23 cellular contexts compared by ENCODE assay signal in the genomic region with DNA sequence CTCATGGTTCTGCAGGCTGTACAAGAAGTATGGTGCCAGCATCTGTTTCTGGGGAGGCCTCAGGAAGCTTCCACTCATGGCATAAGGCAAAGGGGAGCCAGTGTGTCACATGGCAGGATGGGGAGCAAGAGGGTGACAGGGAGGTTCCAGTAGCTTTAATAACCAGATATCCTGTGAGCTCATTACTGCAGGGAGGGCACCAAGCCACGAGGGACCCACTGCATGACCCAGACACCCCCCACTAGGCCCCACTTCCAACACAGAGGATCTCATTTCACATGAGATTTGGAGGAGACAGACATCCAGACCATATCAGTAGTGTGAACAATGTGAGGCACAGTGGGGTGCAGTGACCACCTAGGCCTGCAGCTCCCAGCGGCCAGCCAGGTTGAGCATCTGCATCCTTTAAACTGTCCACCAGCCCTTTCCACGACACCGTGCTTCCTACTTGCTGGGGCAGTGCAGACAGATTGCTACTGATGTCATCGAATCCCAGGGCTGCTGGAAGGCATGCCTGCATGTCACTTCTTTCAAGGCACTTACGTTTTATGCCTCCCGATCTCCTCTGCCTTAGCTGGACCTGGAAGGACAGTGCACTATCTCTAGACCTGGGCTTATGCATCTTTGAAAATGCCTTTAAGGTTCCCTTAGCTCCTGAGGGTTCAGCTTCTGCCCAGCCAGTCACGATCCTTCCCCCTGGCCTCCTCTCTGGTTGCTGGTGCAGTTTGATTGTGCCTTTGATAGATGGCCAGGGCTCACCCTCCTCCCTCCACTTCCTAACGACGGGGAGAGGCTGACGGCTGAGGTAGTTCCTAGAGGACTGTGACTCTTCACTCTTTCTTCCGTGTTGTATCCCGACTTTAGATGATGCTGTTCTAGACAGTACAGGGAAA.
A peak's percentile ranks its signal among the peaks of the same experiment; 100 is the strongest.
DNase-seq lines count a peak whose midpoint lies in the region; ATAC-seq and TF ChIP-seq lines count a peak whose summit lies in the region.
"Had no signal": no experiment of that assay in that cellular context is flagged by ENCODE, and none has a peak within 500 bp of the region (broad histone marks: within the 10 kb centered on the region; RNA-seq: fewer than 3 reads in every experiment).

No MANE protein-coding gene starts in this region.

- H3K4me3 ChIP-seq in mucosa of descending colon (no peak overlapping the region), uterus (no peak overlapping the region), tibial nerve (no peak overlapping the region), osteoblast (ENCODE audit: insufficient read depth, low read length) (no peak overlapping the region)
- H3K4me3 ChIP-seq: A549, gastroesophageal sphincter, left lung had no signal

- no peaks in the 10 kb centered on the region for H4K20me1 ChIP-seq in osteoblast (ENCODE audit: insufficient read depth, low read length)

- H3K4me1 ChIP-seq in mucosa of descending colon (ENCODE audit: low read depth) = no peaks in the 10 kb centered on the region
- H3K4me1 ChIP-seq in uterus = peaks cover 16 to 22% of the 10 kb centered on the region in 2 donors
- peaks cover 0 to 18% (median 6%) of the 10 kb centered on the region in 4 donors for H3K4me1 ChIP-seq in tibial nerve
- no peaks in the 10 kb centered on the region for H3K4me1 ChIP-seq in osteoblast (ENCODE audit: insufficient read depth, low read length)
- H3K4me1 ChIP-seq: A549 had no signal

- H3K27me3 ChIP-seq in uterus = no peaks in the 10 kb centered on the region
- H3K27me3 ChIP-seq in tibial nerve = no peaks in the 10 kb centered on the region
- H3K27me3 ChIP-seq in osteoblast (ENCODE audit: insufficient read depth, low read length) = peaks cover 8% of the 10 kb centered on the region
- H3K27me3 ChIP-seq: gastroesophageal sphincter, left lung had no signal

- no peaks in the 10 kb centered on the region for H3K79me2 ChIP-seq in osteoblast (ENCODE audit: insufficient read depth, low read length)

- no peak overlapping the region for H3K4me3 Mint-ChIP-seq in activated naive CD4-positive, alpha-beta T cell treated with anti-CD3 and anti-CD28 coated beads, Interleukin-2, amount 50 U/mL, for 24 hours
- H3K4me3 Mint-ChIP-seq in activated naive CD4-positive, alpha-beta T cell treated with anti-CD3 and anti-CD28 coated beads, Interleukin-2, amount 10 ng/mL, durations not matched to agents 7 days and 5 days = no peak overlapping the region
- no peak overlapping the region for H3K4me3 Mint-ChIP-seq in activated T-helper 17 cell treated with anti-CD3 and anti-CD28 coated beads, Interleukin-2, amount 50 U/mL, for 72 hours
- H3K4me3 Mint-ChIP-seq: activated CD4-positive, alpha-beta T cell treated with anti-CD3 and anti-CD28 coated beads, Interleukin-2, amount 10 ng/mL, durations not matched to agents 7 days and 5 days; activated naive CD8-positive, alpha-beta T cell treated with anti-CD3 and anti-CD28 coated beads, Interleukin-2, amount 10 ng/mL, durations not matched to agents 7 days and 5 days; central memory CD8-positive, alpha-beta T cell; naive thymus-derived CD4-positive, alpha-beta T cell; WTC11 had no signal

- no peak overlapping the region for H3K4me2 ChIP-seq in osteoblast (ENCODE audit: insufficient read depth, low read length)
- H3K4me2 ChIP-seq: A549 had no signal

- no peaks in the 10 kb centered on the region for H3K27me3 Mint-ChIP-seq in activated naive CD4-positive, alpha-beta T cell treated with anti-CD3 and anti-CD28 coated beads, Interleukin-2, amount 50 U/mL, for 24 hours
- peaks cover 6% of the 10 kb centered on the region for H3K27me3 Mint-ChIP-seq in activated naive CD4-positive, alpha-beta T cell treated with anti-CD3 and anti-CD28 coated beads, Interleukin-2, amount 10 ng/mL, durations not matched to agents 7 days and 5 days
- no peaks in the 10 kb centered on the region for H3K27me3 Mint-ChIP-seq in activated T-helper 17 cell treated with anti-CD3 and anti-CD28 coated beads, Interleukin-2, amount 50 U/mL, for 72 hours
- H3K27me3 Mint-ChIP-seq: activated CD4-positive, alpha-beta T cell treated with anti-CD3 and anti-CD28 coated beads, Interleukin-2, amount 10 ng/mL, durations not matched to agents 7 days and 5 days; activated naive CD8-positive, alpha-beta T cell treated with anti-CD3 and anti-CD28 coated beads, Interleukin-2, amount 10 ng/mL, durations not matched to agents 7 days and 5 days; central memory CD8-positive, alpha-beta T cell; naive thymus-derived CD4-positive, alpha-beta T cell had no signal

- H3K9me3 ChIP-seq in mucosa of descending colon = no peaks in the 10 kb centered on the region
- no peaks in the 10 kb centered on the region for H3K9me3 ChIP-seq in uterus
- H3K9me3 ChIP-seq in tibial nerve = no peaks in the 10 kb centered on the region
- no peaks in the 10 kb centered on the region for H3K9me3 ChIP-seq in osteoblast (ENCODE audit: low read depth, low read length)
- H3K9me3 ChIP-seq: A549, gastroesophageal sphincter, left lung had no signal

- no peak for DNase-seq in activated naive CD4-positive, alpha-beta T cell treated with anti-CD3 and anti-CD28 coated beads, Interleukin-2, amount 10 ng/mL, durations not matched to agents 7 days and 5 days
- DNase-seq in mucosa of descending colon = peak in 1 of 3 donors; percentile 33
- peak in 1 of 2 donors; percentile 56 for DNase-seq in uterus
- DNase-seq in NCI-H146 (lab: John Stamatoyannopoulos, UW) = no peak
- no peak for DNase-seq in tibial nerve (ENCODE audit: low spot score in 2 of 2)
- DNase-seq in osteoblast (ENCODE audit: insufficient read length, low spot score, missing footprints) = no peak
- DNase-seq: activated CD4-positive, alpha-beta T cell treated with anti-CD3 and anti-CD28 coated beads, Interleukin-2, amount 10 ng/mL, durations not matched to agents 7 days and 5 days; activated naive CD8-positive, alpha-beta T cell treated with anti-CD3 and anti-CD28 coated beads, Interleukin-2, amount 10 ng/mL, durations not matched to agents 7 days and 5 days; AML-193; GOT3; hippocampal formation; left lung; NCI-H1436; NCI-H774; stimulated activated CD4-positive, alpha-beta T cell treated with anti-CD3 and anti-CD28 coated beads, Interleukin-2, amount 100 ng/mL, for 48 hours had no signal

- peaks cover 9% of the 10 kb centered on the region for H3K36me3 Mint-ChIP-seq in activated naive CD4-positive, alpha-beta T cell treated with anti-CD3 and anti-CD28 coated beads, Interleukin-2, amount 50 U/mL, for 24 hours
- H3K36me3 Mint-ChIP-seq in activated naive CD4-positive, alpha-beta T cell treated with anti-CD3 and anti-CD28 coated beads, Interleukin-2, amount 10 ng/mL, durations not matched to agents 7 days and 5 days = peaks cover 15% of the 10 kb centered on the region
- H3K36me3 Mint-ChIP-seq in activated T-helper 17 cell treated with anti-CD3 and anti-CD28 coated beads, Interleukin-2, amount 50 U/mL, for 72 hours (ENCODE audit: low read depth) = no peaks in the 10 kb centered on the region
- H3K36me3 Mint-ChIP-seq: WTC11 had no signal

- peak overlapping the region; percentile 56 for H3K27ac Mint-ChIP-seq in activated naive CD4-positive, alpha-beta T cell treated with anti-CD3 and anti-CD28 coated beads, Interleukin-2, amount 50 U/mL, for 24 hours
- H3K27ac Mint-ChIP-seq in activated naive CD4-positive, alpha-beta T cell treated with anti-CD3 and anti-CD28 coated beads, Interleukin-2, amount 10 ng/mL, durations not matched to agents 7 days and 5 days = no peak overlapping the region
- peak overlapping the region; percentile 73 for H3K27ac Mint-ChIP-seq in activated T-helper 17 cell treated with anti-CD3 and anti-CD28 coated beads, Interleukin-2, amount 50 U/mL, for 72 hours
- H3K27ac Mint-ChIP-seq: activated CD4-positive, alpha-beta T cell treated with anti-CD3 and anti-CD28 coated beads, Interleukin-2, amount 10 ng/mL, durations not matched to agents 7 days and 5 days; activated naive CD8-positive, alpha-beta T cell treated with anti-CD3 and anti-CD28 coated beads, Interleukin-2, amount 10 ng/mL, durations not matched to agents 7 days and 5 days; WTC11 had no signal

- H3K4me1 Mint-ChIP-seq in activated naive CD4-positive, alpha-beta T cell treated with anti-CD3 and anti-CD28 coated beads, Interleukin-2, amount 50 U/mL, for 24 hours = peaks cover 15% of the 10 kb centered on the region
- no peaks in the 10 kb centered on the region for H3K4me1 Mint-ChIP-seq in activated naive CD4-positive, alpha-beta T cell treated with anti-CD3 and anti-CD28 coated beads, Interleukin-2, amount 10 ng/mL, durations not matched to agents 7 days and 5 days
- peaks cover 18% of the 10 kb centered on the region for H3K4me1 Mint-ChIP-seq in activated T-helper 17 cell treated with anti-CD3 and anti-CD28 coated beads, Interleukin-2, amount 50 U/mL, for 72 hours
- H3K4me1 Mint-ChIP-seq: activated CD4-positive, alpha-beta T cell treated with anti-CD3 and anti-CD28 coated beads, Interleukin-2, amount 10 ng/mL, durations not matched to agents 7 days and 5 days; WTC11 had no signal

- H3K36me3 ChIP-seq in mucosa of descending colon (ENCODE audit: low read depth) (no peaks in the 10 kb centered on the region), uterus (no peaks in the 10 kb centered on the region), tibial nerve (no peaks in the 10 kb centered on the region), osteoblast (ENCODE audit: insufficient read depth, low read length) (no peaks in the 10 kb centered on the region)
- H3K36me3 ChIP-seq: gastroesophageal sphincter, left lung had no signal

- H3K27ac ChIP-seq in uterus (peak overlapping the region; percentile 73 to 75), tibial nerve (no peak overlapping the region), osteoblast (ENCODE audit: low read depth, low read length) (no peak overlapping the region)
- H3K27ac ChIP-seq: A549, HL-60, left lung had no signal

- H3K9me3 Mint-ChIP-seq in activated naive CD4-positive, alpha-beta T cell treated with anti-CD3 and anti-CD28 coated beads, Interleukin-2, amount 50 U/mL, for 24 hours = no peaks in the 10 kb centered on the region
- peaks cover 7% of the 10 kb centered on the region for H3K9me3 Mint-ChIP-seq in activated naive CD4-positive, alpha-beta T cell treated with anti-CD3 and anti-CD28 coated beads, Interleukin-2, amount 10 ng/mL, durations not matched to agents 7 days and 5 days
- no peaks in the 10 kb centered on the region for H3K9me3 Mint-ChIP-seq in activated T-helper 17 cell treated with anti-CD3 and anti-CD28 coated beads, Interleukin-2, amount 50 U/mL, for 72 hours
- H3K9me3 Mint-ChIP-seq: central memory CD8-positive, alpha-beta T cell; naive thymus-derived CD4-positive, alpha-beta T cell had no signal

- no peak for ATAC-seq in activated T-helper 17 cell treated with anti-CD3 and anti-CD28 coated beads, Interleukin-2, amount 50 U/mL, for 72 hours (replicated peaks)
- ATAC-seq in mucosa of descending colon = peak; percentile 44
- ATAC-seq: A549; gastroesophageal sphincter; left lung; naive thymus-derived CD4-positive, alpha-beta T cell; WTC11 had no signal

- 51 to 58% methylated on average over 13 of the region's 13 CpGs for WGBS in tibial nerve, 2 donors

- TF ChIP-seq CTCF in mucosa of descending colon (IDR thresholded peaks at IDR 0.05) = no peak
- TF ChIP-seq CTCF in uterus (IDR thresholded peaks at IDR 0.05) = no peak
- no peak for TF ChIP-seq CTCF in tibial nerve (IDR thresholded peaks at IDR 0.05)
- TF ChIP-seq CTCF in osteoblast (IDR thresholded peaks at IDR 0.05; ENCODE audit: extremely low read depth, low read depth, low read length) = no peak

- H2AFZ ChIP-seq in osteoblast (ENCODE audit: low read length) = no peak overlapping the region

- TF ChIP-seq EP300 in tibial nerve (IDR thresholded peaks at IDR 0.05) = no peak

- TF ChIP-seq POLR2A in uterus (IDR thresholded peaks at IDR 0.05) = no peak
- TF ChIP-seq POLR2A in tibial nerve (IDR thresholded peaks at IDR 0.05) = no peak

- intact Hi-C loops in mucosa of descending colon (cut with DNase I, micrococcal nuclease) (no loop called here), uterus (cut with DNase I; ENCODE audit: low total_unique reads) (no loop called here)

- CTCF ChIA-PET in activated naive CD4-positive, alpha-beta T cell treated with anti-CD3 and anti-CD28 coated beads, Interleukin-2, amount 10 ng/mL, durations not matched to agents 7 days and 5 days (lab: Charles Lee) = interaction anchor here (1.1 kb wide), 1 partner anchor 10 kb away, joined by 3 read pairs; no protein-coding TSS in a partner anchor

Comparison
In these comparisons a context has a peak if more than half of its experiments do, and no peak if none do; other contexts are left out.
1. H3K27ac ChIP-seq: peak in uterus (2 of 2); none in tibial nerve (0 of 4) and osteoblast (single experiment).